In the genomic region with DNA sequence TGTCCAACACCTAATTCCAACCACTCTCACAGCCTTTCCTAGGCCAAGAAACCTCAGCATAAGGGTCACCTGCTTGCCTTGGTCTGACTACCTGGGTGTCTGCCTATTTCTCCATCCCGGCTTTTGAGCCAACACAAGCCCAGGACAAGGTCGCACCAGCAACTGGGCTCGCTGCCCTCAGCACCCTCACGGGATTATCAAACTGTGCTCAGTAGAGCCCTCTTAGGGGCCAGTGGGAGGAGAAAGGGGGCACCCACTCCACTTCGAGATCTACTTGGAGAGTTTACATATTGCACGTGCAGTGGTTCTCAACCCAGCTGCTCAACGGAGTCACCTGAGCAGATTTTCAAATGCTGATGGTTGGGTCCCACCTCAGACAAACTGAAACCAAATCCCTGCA, we compare ENCODE assay signal across 23 cellular contexts. TPM values are rescaled to one million over a fixed set of nuclear protein-coding genes. Genes with fewer than 3 reads are reported as not detected.
"Had no signal": no experiment of that assay in that cellular context is flagged by ENCODE, and none has a peak within 500 bp of the region (broad histone marks: within the 10 kb centered on the region; RNA-seq: fewer than 3 reads in every experiment).

No MANE protein-coding gene starts in this region.

- H3K4me3 ChIP-seq: esophagus squamous epithelium, gastrocnemius medialis, neural progenitor cell, sigmoid colon, smooth muscle cell, stomach, vagina had no signal

- H3K9ac ChIP-seq: neural progenitor cell had no signal

- H3K4me1 Mint-ChIP-seq: activated CD4-positive, alpha-beta memory T cell treated with anti-CD3 and anti-CD28 coated beads, Interleukin-2, amount 10 ng/mL, durations not matched to agents 7 days and 5 days; endodermal cell; neural progenitor cell had no signal

- DNase-seq: activated CD4-positive, alpha-beta memory T cell treated with anti-CD3 and anti-CD28 coated beads, Interleukin-2, amount 10 ng/mL, durations not matched to agents 7 days and 5 days; activated CD4-positive, CD25-positive, alpha-beta regulatory T cell treated with anti-CD3 and anti-CD28 coated beads, Interleukin-2, amount 50 U/mL, for 72 hours; activated gamma-delta T cell treated with Interleukin-2 at 50 U/mL for 16 hours; activated naive CD8-positive, alpha-beta T cell treated with anti-CD3 and anti-CD28 coated beads, Interleukin-2, amount 10 ng/mL, durations not matched to agents 7 days and 5 days; amniotic stem cell; cortex of kidney; endodermal cell; esophagus squamous epithelium; gastrocnemius medialis; hypothalamus; mesenchymal stem cell; sigmoid colon; stimulated activated CD4-positive, alpha-beta T cell treated with anti-CD3 and anti-CD28 coated beads, Interleukin-15, amount 100 ng/mL, for 24 hours; stomach; SW 1271; trophoblast cell; WERI-Rb-1 had no signal

- H2AFZ ChIP-seq: neural progenitor cell had no signal

- H3K27me3 ChIP-seq: esophagus squamous epithelium, gastrocnemius medialis, neural progenitor cell, sigmoid colon, stomach, vagina had no signal

- H3K27me3 Mint-ChIP-seq: activated CD4-positive, alpha-beta memory T cell treated with anti-CD3 and anti-CD28 coated beads, Interleukin-2, amount 10 ng/mL, durations not matched to agents 7 days and 5 days; activated naive CD8-positive, alpha-beta T cell treated with anti-CD3 and anti-CD28 coated beads, Interleukin-2, amount 10 ng/mL, durations not matched to agents 7 days and 5 days; stimulated activated memory B cell treated with anti-CD40 and anti-IgM and Interleukin-4, amounts not matched to agents 10 μg/mL and 1 μg/mL and 100 μg/mL, for 72 hours had no signal

- H3K4me2 ChIP-seq: neural progenitor cell, smooth muscle cell had no signal

- H3K27ac ChIP-seq: esophagus squamous epithelium, neural progenitor cell, sigmoid colon, stomach, vagina, WERI-Rb-1 had no signal

- H3K9me3 Mint-ChIP-seq: stimulated activated memory B cell treated with anti-CD40 and anti-IgM and Interleukin-4, amounts not matched to agents 10 μg/mL and 1 μg/mL and 100 μg/mL, for 72 hours had no signal

- H3K4me3 Mint-ChIP-seq: activated CD4-positive, alpha-beta memory T cell treated with anti-CD3 and anti-CD28 coated beads, Interleukin-2, amount 10 ng/mL, durations not matched to agents 7 days and 5 days; activated naive CD8-positive, alpha-beta T cell treated with anti-CD3 and anti-CD28 coated beads, Interleukin-2, amount 10 ng/mL, durations not matched to agents 7 days and 5 days; endodermal cell; neural progenitor cell; stimulated activated memory B cell treated with anti-CD40 and anti-IgM and Interleukin-4, amounts not matched to agents 10 μg/mL and 1 μg/mL and 100 μg/mL, for 72 hours had no signal

- ATAC-seq: gastrocnemius medialis; stimulated activated memory B cell treated with anti-CD40 and anti-IgM and Interleukin-4, amounts not matched to agents 10 μg/mL and 1 μg/mL and 100 μg/mL, for 72 hours had no signal

- H3K27ac Mint-ChIP-seq: activated CD4-positive, alpha-beta memory T cell treated with anti-CD3 and anti-CD28 coated beads, Interleukin-2, amount 10 ng/mL, durations not matched to agents 7 days and 5 days; endodermal cell; neural progenitor cell had no signal

RNA-seq across cellular contexts. Expression of gene PSTPIP1, which starts 44.9 kb away (rescaled TPM):
- total RNA-seq: renal cortical epithelial cell, smooth muscle cell, temporal lobe had no signal
